In the genomic region with DNA sequence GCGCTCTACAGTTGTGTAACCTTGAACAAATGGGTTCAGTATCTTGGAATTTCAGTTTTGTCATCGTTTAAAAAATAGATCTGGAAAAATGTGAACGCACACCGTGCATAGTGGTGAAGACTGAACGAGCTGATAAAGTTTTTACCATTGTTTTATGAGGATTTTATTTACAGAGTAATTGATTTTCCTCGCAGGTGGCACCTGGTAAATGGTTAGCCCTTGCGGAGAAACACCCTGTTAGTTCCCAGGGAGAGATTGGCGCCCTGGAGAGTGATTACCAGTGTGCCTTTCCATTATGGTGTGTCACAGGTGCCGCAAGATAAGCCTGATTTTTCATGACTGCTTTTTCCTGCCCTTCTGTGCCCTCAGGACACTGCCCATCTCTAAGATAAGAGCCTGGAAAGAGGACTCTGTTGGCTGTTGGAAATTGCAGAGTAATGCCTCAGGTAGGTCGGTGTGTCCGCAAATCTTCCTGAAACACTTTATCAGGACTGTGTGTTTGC, we compare ENCODE assay signal across 8 cellular contexts.
DNase-seq lines count a peak whose midpoint lies in the region; ATAC-seq lines count a peak whose summit lies in the region.

No MANE protein-coding gene starts in this region.

- peaks cover 8% of the 10 kb centered on the region for H3K36me3 ChIP-seq in neuron (ENCODE audit: insufficient read depth, low read length)

- peak overlapping the region; percentile 83 to 93 for H3K4me3 Mint-ChIP-seq in effector memory CD8-positive, alpha-beta T cell

- H3K9me3 ChIP-seq in neuron (ENCODE audit: low read length): peaks cover 17% of the 10 kb centered on the region

- peaks cover 7% of the 10 kb centered on the region for H3K4me1 ChIP-seq in neuron (ENCODE audit: insufficient read depth, low read length)

- peak overlapping the region; percentile 95 to 96 for H3K27ac Mint-ChIP-seq in effector memory CD8-positive, alpha-beta T cell

- peaks cover 7 to 18% of the 10 kb centered on the region in 2 donors for H3K9me3 Mint-ChIP-seq in effector memory CD8-positive, alpha-beta T cell

- peak overlapping the region; percentile 61 for H2AFZ ChIP-seq in neuron (ENCODE audit: low read depth, low read length)

- no peaks in the 10 kb centered on the region for H3K27me3 ChIP-seq in neuron (ENCODE audit: insufficient read depth, low read length)

- peaks cover 7% of the 10 kb centered on the region for H3K36me3 Mint-ChIP-seq in effector memory CD8-positive, alpha-beta T cell (ENCODE audit: insufficient read depth)

- DNase-seq in COR-L47 (lab: John Stamatoyannopoulos, UW) (peak; percentile 35), NCI-H69 (lab: John Stamatoyannopoulos, UW) (peak; percentile 66), UCSD-AML1 (lab: John Stamatoyannopoulos, UW; ENCODE audit: unreplicated experiment) (no peak), Kasumi-1 (lab: John Stamatoyannopoulos, UW) (no peak), DMS153 (lab: John Stamatoyannopoulos, UW) (no peak)
- no peak for DNase-seq in effector memory CD8-positive, alpha-beta T cell

- ATAC-seq in effector memory CD8-positive, alpha-beta T cell (replicated peaks): no peak
- ATAC-seq in GM21360 (IDR thresholded peaks at IDR 0.05; ENCODE audit: unreplicated experiment): no peak

- peaks cover 0 to under 1% of the 10 kb centered on the region in 2 donors for H3K27me3 Mint-ChIP-seq in effector memory CD8-positive, alpha-beta T cell

- H3K4me1 Mint-ChIP-seq in effector memory CD8-positive, alpha-beta T cell (ENCODE audit: low read depth in 2 of 2): peaks cover 18 to 19% of the 10 kb centered on the region in 2 donors

- peak overlapping the region; percentile 70 for H3K4me3 ChIP-seq in neuron (ENCODE audit: low read length)

Comparison
In these comparisons a context has a peak if more than half of its experiments do, and no peak if none do; other contexts are left out.
1. DNase-seq: peak in COR-L47 (single experiment) and NCI-H69 (single experiment); none in effector memory CD8-positive, alpha-beta T cell (0 of 3), UCSD-AML1 (single experiment), Kasumi-1 (0 of 2) and DMS153 (single experiment).